Comparison of ENCODE assay signal across 10 cellular contexts in genomic region chr5:57780306-57780958, GRCh38.
A peak's percentile ranks its signal among the peaks of the same experiment; 100 is the strongest.
DNase-seq lines count a peak whose midpoint lies in the region; ATAC-seq and TF ChIP-seq lines count a peak whose summit lies in the region.
"Had no signal": no experiment of that assay in that cellular context is flagged by ENCODE, and none has a peak within 500 bp of the region (broad histone marks: within the 10 kb centered on the region; RNA-seq: fewer than 3 reads in every experiment).

No MANE protein-coding gene starts in this region.

- intact Hi-C loops in Right ventricle myocardium inferior (cut with DNase I) = loop anchor here (1.0 to 2.0 kb wide), 2 partner anchors 108 to 680 kb away; partner anchors contain the start of gene PLK2

- peak; percentile 11 for ATAC-seq in Right ventricle myocardium inferior
- ATAC-seq in GM19467 (IDR thresholded peaks at IDR 0.05; ENCODE audit: unreplicated experiment) = no peak
- no peak for ATAC-seq in HG03039 (IDR thresholded peaks at IDR 0.05; ENCODE audit: unreplicated experiment)
- ATAC-seq in HG03135 (IDR thresholded peaks at IDR 0.05; ENCODE audit: unreplicated experiment) = no peak

- H3K4me1 Mint-ChIP-seq in mesothelial cell of epicardium = peaks cover 72% of the 10 kb centered on the region

- H3K27me3 Mint-ChIP-seq in mesothelial cell of epicardium (ENCODE audit: low read depth) = no peaks in the 10 kb centered on the region

- no peak for TF ChIP-seq CTCF in mesothelial cell of epicardium (IDR thresholded peaks at IDR 0.05; ENCODE audit: unreplicated experiment)

- peak overlapping the region; percentile 22 for H3K4me3 Mint-ChIP-seq in mesothelial cell of epicardium

- no peaks in the 10 kb centered on the region for H3K9me3 Mint-ChIP-seq in mesothelial cell of epicardium

- peak overlapping the region; percentile 86 for H3K27ac Mint-ChIP-seq in mesothelial cell of epicardium

- DNase-seq in ACHN (peak; percentile 13), RPMI7951 (ENCODE audit: low read depth) (peak; percentile 26), Right ventricle myocardium inferior (ENCODE audit: missing footprints) (peak; percentile 69), mesothelial cell of epicardium (ENCODE audit: low spot score in 2 of 2, unreplicated experiment in 2 of 2) (no peak), G401 (ENCODE audit: low spot score) (no peak)
- DNase-seq: NCI-H146, NCI-H69 had no signal

- no peaks in the 10 kb centered on the region for H3K36me3 Mint-ChIP-seq in mesothelial cell of epicardium

- in situ Hi-C loops in ACHN (cut with HindIII; ENCODE audit: low pct_ligation_motif_present, low pct_unique_long_range_greater_than_20kb, low sequenced_read_pairs) (loop anchor here (25.0 kb wide), 1 partner anchor 682 kb away; the partner anchor contains the start of gene PLK2), G401 (cut with HindIII; ENCODE audit: low sequenced_read_pairs) (no loop called here)

Comparison
In these comparisons a context has a peak if more than half of its experiments do, and no peak if none do; other contexts are left out.
1. DNase-seq: peak in ACHN (single experiment), RPMI7951 (single experiment) and Right ventricle myocardium inferior (single experiment); none in mesothelial cell of epicardium (0 of 2) and G401 (single experiment).